In genomic region chr3:42110631-42111030, GRCh38 we compare ENCODE assay signal across 14 cellular contexts. TPM values are rescaled to one million over a fixed set of nuclear protein-coding genes. Genes with fewer than 3 reads are reported as not detected.
DNase-seq lines count a peak whose midpoint lies in the region; ATAC-seq and TF ChIP-seq lines count a peak whose summit lies in the region.
"Had no signal": no experiment of that assay in that cellular context is flagged by ENCODE, and none has a peak within 500 bp of the region (broad histone marks: within the 10 kb centered on the region; RNA-seq: fewer than 3 reads in every experiment).

No MANE protein-coding gene starts in this region.

- H3K36me3 ChIP-seq in right atrium auricular region (no peaks in the 10 kb centered on the region), aorta (ENCODE audit: control insufficient read depth in 1 of 2, insufficient read depth in 2 of 2, low read length in 1 of 2) (no peaks in the 10 kb centered on the region)
- H3K36me3 ChIP-seq: BE2C had no signal

- H3K27ac Mint-ChIP-seq in chondrocyte (ENCODE audit: unreplicated experiment) = no peak overlapping the region
- peak overlapping the region; percentile 64 for H3K27ac Mint-ChIP-seq in progenitor cell of endocrine pancreas
- H3K27ac Mint-ChIP-seq: CD4-positive, alpha-beta memory T cell had no signal

- H3K27me3 Mint-ChIP-seq in chondrocyte (ENCODE audit: low read depth) (no peaks in the 10 kb centered on the region), progenitor cell of endocrine pancreas (no peaks in the 10 kb centered on the region)
- H3K27me3 Mint-ChIP-seq: CD4-positive, alpha-beta memory T cell had no signal

- no peak overlapping the region for H3K27ac ChIP-seq in right atrium auricular region
- H3K27ac ChIP-seq in aorta (ENCODE audit: low read depth in 1 of 2, low read length in 2 of 2) = no peak overlapping the region
- H3K27ac ChIP-seq: C4-2B, GM23248 had no signal

- H3K9me3 ChIP-seq in right atrium auricular region = no peaks in the 10 kb centered on the region
- no peaks in the 10 kb centered on the region for H3K9me3 ChIP-seq in aorta (ENCODE audit: control insufficient read depth, low read length)
- H3K9me3 ChIP-seq: BE2C had no signal

- H3K4me3 ChIP-seq in right atrium auricular region (no peak overlapping the region), aorta (ENCODE audit: low read length in 2 of 2) (no peak overlapping the region)
- H3K4me3 ChIP-seq: GM23248 had no signal

- 93 to 97% methylated on average over 3 of the region's 3 CpGs for WGBS in aorta, 2 donors

- H3K27me3 ChIP-seq in right atrium auricular region (no peaks in the 10 kb centered on the region), aorta (ENCODE audit: control insufficient read depth in 1 of 2, insufficient read depth in 2 of 2, low read length in 1 of 2) (no peaks in the 10 kb centered on the region)
- H3K27me3 ChIP-seq: BE2C had no signal

- TF ChIP-seq CTCF in right atrium auricular region (IDR thresholded peaks at IDR 0.05) = no peak
- no peak for TF ChIP-seq CTCF in chondrocyte (IDR thresholded peaks at IDR 0.05)
- TF ChIP-seq CTCF in progenitor cell of endocrine pancreas (IDR thresholded peaks at IDR 0.05; ENCODE audit: unreplicated experiment) = no peak

- intact Hi-C loops in cardiac septum (cut with DNase I) = loop anchor here (10.0 kb wide), 1 partner anchor 334 kb away; no protein-coding TSS in a partner anchor
- intact Hi-C loops in aorta (cut with DNase I) = no loop called here

- H3K4me3 Mint-ChIP-seq in chondrocyte (ENCODE audit: unreplicated experiment) (no peak overlapping the region), progenitor cell of endocrine pancreas (ENCODE audit: low read depth) (no peak overlapping the region)
- H3K4me3 Mint-ChIP-seq: IgD-negative memory B cell had no signal

- H3K4me1 Mint-ChIP-seq in chondrocyte (ENCODE audit: low read depth) (peaks cover 2% of the 10 kb centered on the region), progenitor cell of endocrine pancreas (ENCODE audit: low read depth) (no peaks in the 10 kb centered on the region)

- peaks cover 0 to 30% of the 10 kb centered on the region in 2 donors for H3K4me1 ChIP-seq in right atrium auricular region
- H3K4me1 ChIP-seq in aorta (ENCODE audit: control insufficient read depth in 1 of 2, insufficient read depth in 2 of 2, low read length in 2 of 2) = no peaks in the 10 kb centered on the region
- H3K4me1 ChIP-seq: BE2C had no signal

- H3K36me3 Mint-ChIP-seq in chondrocyte (ENCODE audit: low read depth) (peaks cover 2% of the 10 kb centered on the region), progenitor cell of endocrine pancreas (ENCODE audit: insufficient read depth) (peaks cover 2% of the 10 kb centered on the region)

- peaks cover under 1% of the 10 kb centered on the region for H3K9me3 Mint-ChIP-seq in chondrocyte (ENCODE audit: low read depth)
- peaks cover under 1% of the 10 kb centered on the region for H3K9me3 Mint-ChIP-seq in progenitor cell of endocrine pancreas (ENCODE audit: low read depth)
- H3K9me3 Mint-ChIP-seq: CD4-positive, alpha-beta memory T cell; IgD-negative memory B cell had no signal

- DNase-seq in cardiac septum (ENCODE audit: low spot score) (peak; percentile 69), right atrium auricular region (ENCODE audit: low spot score) (no peak), chondrocyte (ENCODE audit: low spot score) (peak; percentile 22), progenitor cell of endocrine pancreas (ENCODE audit: low spot score, unreplicated experiment) (no peak), aorta (no peak), DMS53 treated with DMSO at 0.1 percent for 48 hours (lab: John Stamatoyannopoulos, UW; ENCODE audit: unreplicated experiment) (no peak)
- DNase-seq in activated CD4-positive, CD25-positive, alpha-beta regulatory T cell (lab: John Stamatoyannopoulos, UW) = no peak
- DNase-seq in activated CD4-positive, alpha-beta T cell treated with anti-CD3 and anti-CD28 coated beads, Interleukin-2, amount 50 U/mL, for 1 hour = no peak
- DNase-seq: BE2C; CD4-positive, alpha-beta memory T cell; GM23248; H7 had no signal

- peak; percentile 44 for ATAC-seq in aorta (ENCODE audit: low FRiP score)

RNA-seq across cellular contexts. Expression of gene TRAK1, which starts 19.5 kb away (rescaled TPM):
- total RNA-seq in cardiac septum = 246 TPM
- total RNA-seq in right atrium auricular region = 100 to 1,000 TPM; 172 to 259 TPM
- 38.1 to 53.7 TPM (median 51.2 TPM) in 3 replicates for total RNA-seq in chondrocyte
- 53.8 and 55.5 TPM in 2 replicates for total RNA-seq in progenitor cell of endocrine pancreas
- 10 to 100 TPM; 33.5 to 37.7 TPM for total RNA-seq in aorta
- 10 to 100 TPM; 15.7 to 16.3 TPM for polyA plus RNA-seq in aorta

Comparison
In these comparisons a context has a peak if more than half of its experiments do, and no peak if none do; other contexts are left out.
1. DNase-seq: peak in cardiac septum (single experiment) and chondrocyte (single experiment); none in right atrium auricular region (single experiment), progenitor cell of endocrine pancreas (single experiment), aorta (0 of 2), DMS53 treated with DMSO at 0.1 percent for 48 hours (single experiment), activated CD4-positive, CD25-positive, alpha-beta regulatory T cell (0 of 4) and activated CD4-positive, alpha-beta T cell treated with anti-CD3 and anti-CD28 coated beads, Interleukin-2, amount 50 U/mL, for 1 hour (single experiment).